ENCODE assay signal across 1 cellular context in genomic region chr1:206511362-206512064, GRCh38.
TF ChIP-seq lines count a peak whose summit lies in the region.

No MANE protein-coding gene starts in this region.

TF ChIP-seq in SK-N-SH, 30 proteins besides CTCF, POLR2A, EP300 and RAD21 (continued from another document):
- TF ChIP-seq IRF3 (IDR thresholded peaks at IDR 0.05; ENCODE audit: low read depth, low read length) (no peak), MAX (IDR thresholded peaks at IDR 0.05; ENCODE audit: low read depth) (no peak), MEF2A (IDR thresholded peaks at IDR 0.05; ENCODE audit: borderline replicate concordance, low read depth) (no peak), FOXM1 (IDR thresholded peaks at IDR 0.05; ENCODE audit: low read depth) (no peak), EZH2phosphoT487 (IDR thresholded peaks at IDR 0.05; ENCODE audit: borderline replicate concordance, low read depth) (no peak), GATA2 (CRISPR knock-in tag; IDR thresholded peaks at IDR 0.05) (no peak), NFIC (IDR thresholded peaks at IDR 0.05; ENCODE audit: borderline replicate concordance) (no peak)
